ENCODE assay signal across 16 cellular contexts in genomic region chr21:25845729-25846256, GRCh38.
DNase-seq lines count a peak whose midpoint lies in the region; ATAC-seq and TF ChIP-seq lines count a peak whose summit lies in the region.
"Had no signal": no experiment of that assay in that cellular context is flagged by ENCODE, and none has a peak within 500 bp of the region (broad histone marks: within the 10 kb centered on the region; RNA-seq: fewer than 3 reads in every experiment).

No MANE protein-coding gene starts in this region.

- H3K79me2 ChIP-seq in SK-N-SH (ENCODE audit: insufficient read depth) = no peaks in the 10 kb centered on the region

- no peaks in the 10 kb centered on the region for H3K36me3 ChIP-seq in SK-N-SH (replicated peaks in 1 of 2; ENCODE audit: control insufficient read depth in 1 of 2, insufficient read depth in 2 of 2, low read length in 1 of 2)
- H3K36me3 ChIP-seq: neural progenitor cell had no signal

- CTCF ChIA-PET in SK-N-SH (lab: Yijun Ruan, JAX) = no interaction called here

- no peaks in the 10 kb centered on the region; the same call in 1 of the 2 replicates for H3K27me3 ChIP-seq in SK-N-SH (ENCODE audit: insufficient read depth)
- H3K27me3 ChIP-seq: neural progenitor cell had no signal

- H3F3A ChIP-seq in SK-N-SH (replicated peaks; ENCODE audit: insufficient read depth) = no peaks in the 10 kb centered on the region

- no peak for TF ChIP-seq RAD21 in SK-N-SH (IDR thresholded peaks at IDR 0.05; ENCODE audit: low read length)

- no peak overlapping the region for H3K4me3 ChIP-seq in SK-N-SH (ENCODE audit: low read depth in 2 of 2, low read length in 1 of 2)
- H3K4me3 ChIP-seq: neural progenitor cell had no signal

- no peak for TF ChIP-seq EP300 in SK-N-SH (IDR thresholded peaks at IDR 0.05; ENCODE audit: borderline replicate concordance in 1 of 2, low read depth in 1 of 2, low read length in 1 of 2)

- H3K4me2 ChIP-seq in SK-N-SH = no peak overlapping the region
- H3K4me2 ChIP-seq: neural progenitor cell had no signal

- peak; percentile 60 for ATAC-seq in SK-N-SH treated with all-trans-retinoic acid at 6 μM for 48 hours
- ATAC-seq in stimulated activated effector memory CD8-positive, alpha-beta T cell treated with anti-CD3 and anti-CD28 coated beads, Interleukin-12 subunit alpha, Interleukin-12 subunit beta, amount 100 ng/mL, for 72 hours = peak; percentile 94

- H3K4me1 ChIP-seq in SK-N-SH (ENCODE audit: control insufficient read depth in 1 of 2, insufficient read depth in 2 of 2, low read depth in 1 of 2, low read length in 1 of 2) = no peaks in the 10 kb centered on the region
- H3K4me1 ChIP-seq: neural progenitor cell had no signal

- TF ChIP-seq CTCF in SK-N-SH (IDR thresholded peaks at IDR 0.05) = no peak

- peaks cover 2% of the 10 kb centered on the region for H3K4me1 Mint-ChIP-seq in T-helper 1 cell treated with Interleukin-12 subunit alpha and Interleukin-12 subunit beta and Interleukin-4 antibody, amounts not matched to agents 30 μg/mL and 1 μg/mL, for 36 hours (ENCODE audit: low read depth)
- peaks cover 19% of the 10 kb centered on the region for H3K4me1 Mint-ChIP-seq in stimulated activated effector memory CD8-positive, alpha-beta T cell treated with anti-CD3 and anti-CD28 coated beads, Interleukin-12 subunit alpha, Interleukin-12 subunit beta, amount 100 ng/mL, for 72 hours
- H3K4me1 Mint-ChIP-seq: CD8-positive, alpha-beta memory T cell had no signal

- no peak overlapping the region for H3K27ac ChIP-seq in SK-N-SH (ENCODE audit: low read depth in 2 of 2, low read length in 1 of 2)
- H3K27ac ChIP-seq: neural progenitor cell had no signal

- H2AFZ ChIP-seq in SK-N-SH (ENCODE audit: low read depth) = no peak overlapping the region
- H2AFZ ChIP-seq: neural progenitor cell had no signal

- 52% methylated on average over 5 of the region's 5 CpGs for WGBS in SK-N-SH (ENCODE audit: low lambda C conversion rate)

- H3K9ac ChIP-seq in SK-N-SH = no peak overlapping the region
- H3K9ac ChIP-seq: neural progenitor cell had no signal

- DNase-seq in SK-N-SH = no peak
- peak; percentile 42 for DNase-seq in HCEC 1CT
- DNase-seq in stimulated activated effector memory CD8-positive, alpha-beta T cell treated with anti-CD3 and anti-CD28 coated beads, Interleukin-12 subunit alpha, Interleukin-12 subunit beta, amount 100 ng/mL, for 72 hours (ENCODE audit: low spot score in 2 of 2) = no peak
- DNase-seq in UCSD-AML1 (lab: John Stamatoyannopoulos, UW; ENCODE audit: unreplicated experiment) = no peak
- DNase-seq in DMS153 (lab: John Stamatoyannopoulos, UW) = no peak
- DNase-seq in stimulated activated naive CD4-positive, alpha-beta T cell treated with Interleukin-2 at 50 U/mL for 16 hours (lab: John Stamatoyannopoulos, UW) = no peak
- DNase-seq: activated CD4-positive, alpha-beta T cell treated with anti-CD3 and anti-CD28 coated beads, Interleukin-2, amount 50 U/mL, for 1 hour; activated effector memory CD4-positive, alpha-beta T cell treated with anti-CD3 and anti-CD28 coated beads, Interleukin-2, amount 50 U/mL, for 16 hours; CD8-positive, alpha-beta memory T cell; NCI-H187 treated with DMSO at 0.1 percent for 48 hours; NCI-H774 had no signal

- H3K9me2 ChIP-seq in SK-N-SH = no peaks in the 10 kb centered on the region

- H3K4me3 Mint-ChIP-seq in T-helper 1 cell treated with Interleukin-12 subunit alpha and Interleukin-12 subunit beta and Interleukin-4 antibody, amounts not matched to agents 30 μg/mL and 1 μg/mL, for 36 hours = no peak overlapping the region
- peak overlapping the region; percentile 17 for H3K4me3 Mint-ChIP-seq in stimulated activated effector memory CD8-positive, alpha-beta T cell treated with anti-CD3 and anti-CD28 coated beads, Interleukin-12 subunit alpha, Interleukin-12 subunit beta, amount 100 ng/mL, for 72 hours
- H3K4me3 Mint-ChIP-seq: CD8-positive, alpha-beta memory T cell; memory B cell; neural progenitor cell; T-helper 2 cell treated with Interferon-gamma antibody and Interleukin-4, amounts not matched to agents 5 μg/mL and 100 μg/mL, for 36 hours had no signal

- H3K9me3 ChIP-seq in SK-N-SH = no peaks in the 10 kb centered on the region

- H3K27ac Mint-ChIP-seq in T-helper 1 cell treated with Interleukin-12 subunit alpha and Interleukin-12 subunit beta and Interleukin-4 antibody, amounts not matched to agents 30 μg/mL and 1 μg/mL, for 36 hours = peak overlapping the region; percentile 18
- peak overlapping the region; percentile 77 for H3K27ac Mint-ChIP-seq in stimulated activated effector memory CD8-positive, alpha-beta T cell treated with anti-CD3 and anti-CD28 coated beads, Interleukin-12 subunit alpha, Interleukin-12 subunit beta, amount 100 ng/mL, for 72 hours
- H3K27ac Mint-ChIP-seq: CD8-positive, alpha-beta memory T cell; memory B cell; neural progenitor cell; T-helper 2 cell treated with Interferon-gamma antibody and Interleukin-4, amounts not matched to agents 5 μg/mL and 100 μg/mL, for 36 hours had no signal

- no peaks in the 10 kb centered on the region for H3K27me3 Mint-ChIP-seq in T-helper 1 cell treated with Interleukin-12 subunit alpha and Interleukin-12 subunit beta and Interleukin-4 antibody, amounts not matched to agents 30 μg/mL and 1 μg/mL, for 36 hours (ENCODE audit: low read depth)

- no peaks in the 10 kb centered on the region for H4K20me1 ChIP-seq in SK-N-SH (ENCODE audit: insufficient read depth)

- no peaks in the 10 kb centered on the region for H3K36me3 Mint-ChIP-seq in T-helper 1 cell treated with Interleukin-12 subunit alpha and Interleukin-12 subunit beta and Interleukin-4 antibody, amounts not matched to agents 30 μg/mL and 1 μg/mL, for 36 hours (ENCODE audit: low read depth)
- H3K36me3 Mint-ChIP-seq in stimulated activated effector memory CD8-positive, alpha-beta T cell treated with anti-CD3 and anti-CD28 coated beads, Interleukin-12 subunit alpha, Interleukin-12 subunit beta, amount 100 ng/mL, for 72 hours = no peaks in the 10 kb centered on the region
- H3K36me3 Mint-ChIP-seq: CD8-positive, alpha-beta memory T cell had no signal

- peaks cover 7% of the 10 kb centered on the region for H3K9me3 Mint-ChIP-seq in T-helper 1 cell treated with Interleukin-12 subunit alpha and Interleukin-12 subunit beta and Interleukin-4 antibody, amounts not matched to agents 30 μg/mL and 1 μg/mL, for 36 hours
- H3K9me3 Mint-ChIP-seq in stimulated activated effector memory CD8-positive, alpha-beta T cell treated with anti-CD3 and anti-CD28 coated beads, Interleukin-12 subunit alpha, Interleukin-12 subunit beta, amount 100 ng/mL, for 72 hours = no peaks in the 10 kb centered on the region
- H3K9me3 Mint-ChIP-seq: T-helper 2 cell treated with Interferon-gamma antibody and Interleukin-4, amounts not matched to agents 5 μg/mL and 100 μg/mL, for 36 hours had no signal

- POLR2A ChIA-PET in SK-N-SH (lab: Yijun Ruan, JAX) = no interaction called here

TF ChIP-seq in SK-N-SH treated with all-trans-retinoic acid at 6 μM for 48 hours, 23 proteins besides CTCF, POLR2A, EP300 and RAD21:
- TF ChIP-seq ISL1 (CRISPR knock-in tag; IDR thresholded peaks at IDR 0.05) (peak; percentile 60), GLIS3 (CRISPR knock-in tag; IDR thresholded peaks at IDR 0.05) (no peak), TOX (CRISPR knock-in tag; IDR thresholded peaks at IDR 0.05; ENCODE audit: borderline replicate concordance) (no peak), PPARA (CRISPR knock-in tag; IDR thresholded peaks at IDR 0.05; ENCODE audit: borderline replicate concordance) (no peak)

TF ChIP-seq in SK-N-SH, 30 proteins besides CTCF, POLR2A, EP300 and RAD21:
- TF ChIP-seq USF2 (IDR thresholded peaks at IDR 0.05; ENCODE audit: borderline replicate concordance, low read depth, low read length) (no peak), NRF1 (IDR thresholded peaks at IDR 0.05; ENCODE audit: low read depth, low read length) (no peak), GATA2 (CRISPR knock-in tag; IDR thresholded peaks at IDR 0.05) (no peak), MXI1 (IDR thresholded peaks at IDR 0.05; ENCODE audit: low read depth, low read length) (no peak), EZH2phosphoT487 (IDR thresholded peaks at IDR 0.05; ENCODE audit: borderline replicate concordance, low read depth) (no peak), FOXJ3 (CRISPR knock-in tag; IDR thresholded peaks at IDR 0.05) (no peak), JUND (IDR thresholded peaks at IDR 0.05) (no peak), YY1 (IDR thresholded peaks at IDR 0.05; ENCODE audit: low read depth) (no peak), TAF1 (IDR thresholded peaks at IDR 0.05; ENCODE audit: borderline replicate concordance, low read depth, low read length) (no peak), RXRA (IDR thresholded peaks at IDR 0.05; ENCODE audit: borderline replicate concordance, low read depth) (no peak), NFIC (IDR thresholded peaks at IDR 0.05; ENCODE audit: borderline replicate concordance) (no peak), FOXM1 (IDR thresholded peaks at IDR 0.05; ENCODE audit: low read depth) (no peak), MAX (IDR thresholded peaks at IDR 0.05; ENCODE audit: low read depth) (no peak), RFX5 (IDR thresholded peaks at IDR 0.05; ENCODE audit: low read length) (no peak)
